13 cellular contexts compared by ENCODE assay signal in the genomic region with DNA sequence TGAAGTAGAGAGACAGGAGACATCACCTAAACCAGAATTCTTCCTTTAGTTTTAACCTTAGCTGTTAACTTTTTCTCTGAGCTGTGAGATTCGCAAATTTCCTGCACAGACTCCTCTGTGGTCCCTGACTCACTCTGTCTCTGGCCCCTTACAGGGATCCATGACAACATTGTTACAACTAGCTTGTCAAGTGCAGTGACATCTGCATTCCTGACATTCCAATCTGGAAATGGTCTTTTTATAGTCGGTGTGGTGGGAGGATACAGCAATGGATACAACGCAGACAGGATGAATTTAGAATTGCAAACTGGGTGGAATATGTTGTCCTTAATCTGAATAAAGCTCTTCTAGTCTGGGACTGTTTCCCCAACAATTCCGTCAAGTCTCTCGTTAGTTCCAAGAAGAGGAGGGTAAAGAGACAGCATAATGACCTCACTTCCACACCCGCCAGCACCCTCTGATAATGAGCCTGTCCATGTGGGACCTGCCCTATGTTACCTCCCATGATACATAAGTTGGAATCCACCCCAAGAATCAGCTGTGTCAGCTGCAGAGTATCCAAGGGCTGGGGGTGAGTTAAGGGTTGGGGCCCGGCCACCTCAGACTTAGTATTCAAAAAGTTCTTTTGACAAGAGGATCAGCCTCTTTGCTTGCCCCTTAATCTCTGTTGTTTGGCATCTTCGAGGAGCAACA. TPM values are rescaled to one million over a fixed set of nuclear protein-coding genes. Genes with fewer than 3 reads are reported as not detected.
DNase-seq lines count a peak whose midpoint lies in the region; ATAC-seq and TF ChIP-seq lines count a peak whose summit lies in the region.
"Had no signal": no experiment of that assay in that cellular context is flagged by ENCODE, and none has a peak within 500 bp of the region (broad histone marks: within the 10 kb centered on the region; RNA-seq: fewer than 3 reads in every experiment).

No MANE protein-coding gene starts in this region.

- H3K4me3 ChIP-seq in HCT116 (replicated peaks in 1 of 2; ENCODE audit: low read depth in 1 of 2, low read length in 2 of 2) (no peak overlapping the region), astrocyte of the cerebellum (ENCODE audit: low read depth, low read length) (no peak overlapping the region), testis (no peak overlapping the region)
- H3K4me3 ChIP-seq: thyroid gland had no signal

- BruUV-seq in HCT116 (replicated peaks; lab: Mats Ljungman, UMichigan) = no TSS peak

- no peak overlapping the region for H3K9ac ChIP-seq in HCT116 (ENCODE audit: low read length)
- H3K9ac ChIP-seq: parathyroid adenoma had no signal

- no peaks in the 10 kb centered on the region for H4K20me1 ChIP-seq in HCT116 (ENCODE audit: insufficient read depth)

- H3K36me3 ChIP-seq in HCT116 (ENCODE audit: control insufficient read depth in 1 of 2, insufficient read depth in 2 of 2, low read length in 2 of 2) (no peaks in the 10 kb centered on the region), testis (ENCODE audit: low read depth, missing control alignments) (no peaks in the 10 kb centered on the region)
- H3K36me3 ChIP-seq: thyroid gland had no signal

- RAD21 ChIA-PET in HCT116 (lab: Charles Lee; ENCODE audit: low non-redundant PET in 1 of 2, low total read pairs in 2 of 2, uncharacterized antibody in 2 of 2, unreplicated experiment in 2 of 2) = no interaction called here

- no peaks in the 10 kb centered on the region for H3K9me3 ChIP-seq in HCT116 (ENCODE audit: control insufficient read depth in 1 of 2, insufficient read depth in 1 of 2, low read depth in 1 of 2, low read length in 2 of 2)
- H3K9me3 ChIP-seq in testis = no peaks in the 10 kb centered on the region
- H3K9me3 ChIP-seq: thyroid gland had no signal

- no peak for TF ChIP-seq POLR2A in HCT116 (IDR thresholded peaks at IDR 0.05; ENCODE audit: borderline replicate concordance, extremely low read depth, insufficient read depth, insufficient read length)
- no peak for TF ChIP-seq POLR2A in testis (IDR thresholded peaks at IDR 0.05)

- no peaks in the 10 kb centered on the region for H3K79me2 ChIP-seq in HCT116 (ENCODE audit: insufficient read depth, low read length)
- H3K79me2 ChIP-seq: parathyroid adenoma had no signal

- no peaks in the 10 kb centered on the region for H3K27me3 ChIP-seq in HCT116 (ENCODE audit: insufficient read depth, low read length)
- H3K27me3 ChIP-seq in testis = no peaks in the 10 kb centered on the region
- H3K27me3 ChIP-seq: thyroid gland had no signal

- peak; percentile 67; the same call in 1 of the 2 replicates for ATAC-seq in HCT116
- no peak for ATAC-seq in stimulated activated naive B cell treated with anti-CD40 and anti-IgM and Interleukin-4, amounts not matched to agents 10 μg/mL and 1 μg/mL and 100 μg/mL, for 72 hours (replicated peaks)
- no peak for ATAC-seq in GM18498 (IDR thresholded peaks at IDR 0.05; ENCODE audit: unreplicated experiment)
- ATAC-seq in GM21576 (IDR thresholded peaks at IDR 0.05; ENCODE audit: unreplicated experiment) = no peak

- CTCF ChIA-PET in HCT116 (lab: Charles Lee) = no interaction called here

- POLR2A ChIA-PET in HCT116 (lab: Charles Lee) = no interaction called here

- no peak for TF ChIP-seq RAD21 in HCT116 (IDR thresholded peaks at IDR 0.05; ENCODE audit: low read depth)

- in situ Hi-C loops in astrocyte of the cerebellum (cut with HindIII; ENCODE audit: low sequenced_read_pairs) = no loop called here

- no peaks in the 10 kb centered on the region for H3K36me3 Mint-ChIP-seq in stimulated activated naive B cell treated with anti-CD40 and anti-IgM and Interleukin-4, amounts not matched to agents 10 μg/mL and 1 μg/mL and 100 μg/mL, for 72 hours

- H3K27me3 Mint-ChIP-seq in stimulated activated naive B cell treated with anti-CD40 and anti-IgM and Interleukin-4, amounts not matched to agents 10 μg/mL and 1 μg/mL and 100 μg/mL, for 72 hours = peaks cover 12 to 23% of the 10 kb centered on the region in 2 donors

- no peak overlapping the region for H3K4me3 Mint-ChIP-seq in stimulated activated naive B cell treated with anti-CD40 and anti-IgM and Interleukin-4, amounts not matched to agents 10 μg/mL and 1 μg/mL and 100 μg/mL, for 72 hours

- H3K4me1 Mint-ChIP-seq in stimulated activated naive B cell treated with anti-CD40 and anti-IgM and Interleukin-4, amounts not matched to agents 10 μg/mL and 1 μg/mL and 100 μg/mL, for 72 hours = peaks cover 21 to 24% of the 10 kb centered on the region in 2 donors

- 53 to 58% methylated on average over 8 of the region's 8 CpGs for whole genome bisulfite sequencing in testis, 2 donors

- H3K9me3 Mint-ChIP-seq in stimulated activated naive B cell treated with anti-CD40 and anti-IgM and Interleukin-4, amounts not matched to agents 10 μg/mL and 1 μg/mL and 100 μg/mL, for 72 hours = no peaks in the 10 kb centered on the region

- no peak overlapping the region for H2AFZ ChIP-seq in HCT116 (ENCODE audit: low read depth, low read length, poor library complexity, severe bottlenecking)
- H2AFZ ChIP-seq: parathyroid adenoma had no signal

- DNase-seq in HCT116 (ENCODE audit: low read depth, low spot score) (no peak), astrocyte of the cerebellum (ENCODE audit: low read depth) (peak; percentile 67), iPS-NIHi7 (ENCODE audit: extremely low spot score) (peak; percentile 47), testis (peak; percentile 80)
- DNase-seq in stimulated activated naive B cell treated with anti-CD40 and anti-IgM and Interleukin-4, amounts not matched to agents 10 μg/mL and 1 μg/mL and 100 μg/mL, for 72 hours = no peak
- DNase-seq: amniotic stem cell; DND-41; NCI-H1417; NK-92 treated with Interleukin-12 subunit alpha and Interleukin-12 subunit beta, amount 100 ng/mL, for 24 hours had no signal

- TF ChIP-seq CTCF in HCT116 (IDR thresholded peaks at IDR 0.05 in 2 of 3, conservative IDR thresholded peaks at IDR 0.05 in 1 of 3; ENCODE audit: borderline replicate concordance in 1 of 3, insufficient read depth in 1 of 3, low read depth in 2 of 3, low read length in 2 of 3) = no peak
- no peak for TF ChIP-seq CTCF in astrocyte of the cerebellum (IDR thresholded peaks at IDR 0.05; ENCODE audit: low read depth, low read length, missing control alignments)
- TF ChIP-seq CTCF in testis (IDR thresholded peaks at IDR 0.05) = no peak

- H3K27ac ChIP-seq in HCT116 (ENCODE audit: low read depth, low read length) (no peak overlapping the region), testis (peak overlapping the region; percentile 60 to 74)
- H3K27ac ChIP-seq: parathyroid adenoma, thyroid gland had no signal

- no peak overlapping the region for H3K27ac Mint-ChIP-seq in stimulated activated naive B cell treated with anti-CD40 and anti-IgM and Interleukin-4, amounts not matched to agents 10 μg/mL and 1 μg/mL and 100 μg/mL, for 72 hours

- no peaks in the 10 kb centered on the region for H3K9me2 ChIP-seq in HCT116 (ENCODE audit: insufficient read depth)

- H3K4me1 ChIP-seq in HCT116 (ENCODE audit: control insufficient read depth in 1 of 2, insufficient read depth in 2 of 2, low read length in 2 of 2) = peaks cover 0 to 13% of the 10 kb centered on the region in 2 experiments; a peak in 2 of 4 replicates
- peaks cover 22% of the 10 kb centered on the region for H3K4me1 ChIP-seq in testis
- H3K4me1 ChIP-seq: parathyroid adenoma had no signal

- H3K4me2 ChIP-seq in HCT116 (ENCODE audit: low read length) = peak overlapping the region; percentile 3

- intact Hi-C loops in HCT116 (cut with micrococcal nuclease) = no loop called here
- intact Hi-C loops in testis (cut with DNase I; ENCODE audit: low total_unique reads) = no loop called here

TF ChIP-seq in HCT116, 20 proteins besides CTCF, POLR2A, EP300 and RAD21:
- TF ChIP-seq, protein P1, sequence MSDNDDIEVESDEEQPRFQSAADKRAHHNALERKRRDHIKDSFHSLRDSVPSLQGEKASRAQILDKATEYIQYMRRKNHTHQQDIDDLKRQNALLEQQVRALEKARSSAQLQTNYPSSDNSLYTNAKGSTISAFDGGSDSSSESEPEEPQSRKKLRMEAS (IDR thresholded peaks at IDR 0.05) = no peak
TF ChIP-seq in HCT116: peak in this region for 0.

RNA-seq across cellular contexts. Expression of a gene that starts 49.4 kb away (rescaled TPM):
- total RNA-seq in HCT116 (2021; ENCODE audit: unreplicated experiment) (2.4 TPM), testis (100 to 1,000 TPM; 172 to 217 TPM)
- 0.29 and 0.38 TPM in 2 replicates for polyA plus RNA-seq in HCT116 (2012)
- polyA plus RNA-seq in testis (ENCODE audit: insufficient read depth, low read depth, low replicate concordance) = 36.8 TPM

RNA-seq across cellular contexts. Expression of a gene that starts 49.9 kb away (rescaled TPM):
- total RNA-seq in HCT116 (2021; ENCODE audit: unreplicated experiment) = 16.0 TPM
- 7.9 and 10.1 TPM in 2 replicates for polyA plus RNA-seq in HCT116 (2012)
- total RNA-seq in testis = 10 to 100 TPM; 22.0 to 25.8 TPM
- polyA plus RNA-seq in testis (ENCODE audit: insufficient read depth, low read depth, low replicate concordance) = 19.2 TPM

Comparison
In these comparisons a context has a peak if more than half of its experiments do, and no peak if none do; other contexts are left out.
1. DNase-seq: peak in astrocyte of the cerebellum (single experiment), iPS-NIHi7 (single experiment) and testis (single experiment); none in HCT116 (single experiment) and stimulated activated naive B cell treated with anti-CD40 and anti-IgM and Interleukin-4, amounts not matched to agents 10 μg/mL and 1 μg/mL and 100 μg/mL, for 72 hours (single experiment).
2. RNA of a gene that starts 49.4 kb away (total RNA-seq): 172 to 217 TPM in testis; 2.4 TPM in HCT116 (single experiment); every median in the first group is over 10 times any median in the second.